11 cellular contexts compared by ENCODE assay signal in genomic region chr11:63745304-63746170, GRCh38. TPM values are rescaled to one million over a fixed set of nuclear protein-coding genes. Genes with fewer than 3 reads are reported as not detected.
DNase-seq lines count a peak whose midpoint lies in the region; ATAC-seq and TF ChIP-seq lines count a peak whose summit lies in the region.
"Had no signal": no experiment of that assay in that cellular context is flagged by ENCODE, and none has a peak within 500 bp of the region (broad histone marks: within the 10 kb centered on the region; RNA-seq: fewer than 3 reads in every experiment).

No MANE protein-coding gene starts in this region.

- H3K27me3 ChIP-seq in BJ (ENCODE audit: control insufficient read depth, insufficient read depth, low read length) (no peaks in the 10 kb centered on the region), mesenchymal stem cell (ENCODE audit: control insufficient read depth in 1 of 2, insufficient read depth in 1 of 2, low read length in 2 of 2) (no peaks in the 10 kb centered on the region)

- no peak for DNase-seq in BJ (ENCODE audit: low read depth)
- DNase-seq in astrocyte of the hippocampus (ENCODE audit: low read depth, low spot score) = peak; percentile 11
- DNase-seq in mesenchymal stem cell = peak; percentile 22
- DNase-seq in central memory CD4-positive, alpha-beta T cell = no peak
- DNase-seq in activated naive CD4-positive, alpha-beta T cell treated with anti-CD3 and anti-CD28 coated beads, Interleukin-2, amount 10 ng/mL, durations not matched to agents 7 days and 5 days = no peak
- DNase-seq: NCI-H524, right cardiac atrium, T1000 had no signal

- H2AFZ ChIP-seq in mesenchymal stem cell (ENCODE audit: low read depth, low read length) = no peak overlapping the region

- TF ChIP-seq CTCF in BJ (IDR thresholded peaks at IDR 0.05; ENCODE audit: insufficient read depth, low read depth, low read length) (peak; percentile 20; the same call in 1 of the 2 replicates), LNCAP (IDR thresholded peaks at IDR 0.05) (peak; percentile 37; the same call in 1 of the 2 replicates)

- no peak for ATAC-seq in HG03135 (IDR thresholded peaks at IDR 0.05; ENCODE audit: unreplicated experiment)
- no peak for ATAC-seq in HG03565 (IDR thresholded peaks at IDR 0.05; ENCODE audit: unreplicated experiment)
- ATAC-seq: right cardiac atrium had no signal

- H3K27me3 Mint-ChIP-seq in activated naive CD4-positive, alpha-beta T cell treated with anti-CD3 and anti-CD28 coated beads, Interleukin-2, amount 10 ng/mL, durations not matched to agents 7 days and 5 days = no peaks in the 10 kb centered on the region

- no peak overlapping the region for H2BK120ac ChIP-seq in mesenchymal stem cell (ENCODE audit: low read depth, low read length)

- H3K4me3 ChIP-seq in BJ (ENCODE audit: low read depth, low read length) (no peak overlapping the region), mesenchymal stem cell (ENCODE audit: insufficient read depth in 1 of 2, low read depth in 1 of 2, low read length in 2 of 2) (no peak overlapping the region)

- H4K8ac ChIP-seq in mesenchymal stem cell (ENCODE audit: low read length) = no peak overlapping the region

- peaks cover 3% of the 10 kb centered on the region for H3K36me3 ChIP-seq in BJ (ENCODE audit: control insufficient read depth, insufficient read depth, low read length)
- H3K36me3 ChIP-seq in mesenchymal stem cell (ENCODE audit: control insufficient read depth in 1 of 2, insufficient read depth in 2 of 2, low read depth in 1 of 2, low read length in 2 of 2) = peaks cover 11 to 16% of the 10 kb centered on the region in 2 experiments

- H3K36me3 Mint-ChIP-seq in activated naive CD4-positive, alpha-beta T cell treated with anti-CD3 and anti-CD28 coated beads, Interleukin-2, amount 10 ng/mL, durations not matched to agents 7 days and 5 days = peaks cover 2% of the 10 kb centered on the region

- no peaks in the 10 kb centered on the region for H3K9me3 Mint-ChIP-seq in activated naive CD4-positive, alpha-beta T cell treated with anti-CD3 and anti-CD28 coated beads, Interleukin-2, amount 10 ng/mL, durations not matched to agents 7 days and 5 days

- POLR2A ChIA-PET in BJ (lab: Charles Lee) = no interaction called here

- H3K23ac ChIP-seq in mesenchymal stem cell (ENCODE audit: low read length in 2 of 2) = no peak overlapping the region

- no peak overlapping the region for H3K18ac ChIP-seq in mesenchymal stem cell (ENCODE audit: low read depth in 1 of 2, low read length in 2 of 2)

- H4K91ac ChIP-seq in mesenchymal stem cell (ENCODE audit: low read length) = no peak overlapping the region

- H2BK5ac ChIP-seq in mesenchymal stem cell (ENCODE audit: low read depth, low read length, poor library complexity, severe bottlenecking) = no peak overlapping the region

- H3K4me2 ChIP-seq in mesenchymal stem cell (ENCODE audit: low read length, poor library complexity, severe bottlenecking) = no peak overlapping the region

- 91% methylated on average over 12 of the region's 13 CpGs for WGBS in mesenchymal stem cell

- no peak overlapping the region for H3K27ac ChIP-seq in mesenchymal stem cell (ENCODE audit: low read length, poor library complexity, severe bottlenecking)

- no peak overlapping the region for H2AK5ac ChIP-seq in mesenchymal stem cell (ENCODE audit: low read length, severe bottlenecking)

- CTCF ChIA-PET in BJ (lab: Yijun Ruan, JAX) = interaction anchor here (0.6 to 1.7 kb wide), 5 partner anchors 11 to 76 kb away, joined by 3 to 4 read pairs (median 3); no protein-coding TSS in a partner anchor
- CTCF ChIA-PET in activated naive CD4-positive, alpha-beta T cell treated with anti-CD3 and anti-CD28 coated beads, Interleukin-2, amount 10 ng/mL, durations not matched to agents 7 days and 5 days (lab: Charles Lee) = interaction anchor here (0.9 to 1.4 kb wide), 3 partner anchors 106 to 266 kb away, joined by 3 read pairs; no protein-coding TSS in a partner anchor

- H3K9ac ChIP-seq in mesenchymal stem cell (ENCODE audit: low read length) = no peak overlapping the region

- H3K79me1 ChIP-seq in mesenchymal stem cell (replicated peaks; ENCODE audit: low read length, poor library complexity, severe bottlenecking) = peaks cover 27% of the 10 kb centered on the region

- no peak overlapping the region for H3K14ac ChIP-seq in mesenchymal stem cell (ENCODE audit: low read length in 2 of 2)

- no peak overlapping the region for H3K4ac ChIP-seq in mesenchymal stem cell (ENCODE audit: low read depth in 1 of 2, low read length in 2 of 2)

- no peaks in the 10 kb centered on the region for H3K9me3 ChIP-seq in mesenchymal stem cell (ENCODE audit: control insufficient read depth, low read length)

- no peaks in the 10 kb centered on the region for H3K4me1 ChIP-seq in mesenchymal stem cell (ENCODE audit: control insufficient read depth, insufficient read depth, low read depth, low read length)

- H3K4me3 Mint-ChIP-seq in activated naive CD4-positive, alpha-beta T cell treated with anti-CD3 and anti-CD28 coated beads, Interleukin-2, amount 10 ng/mL, durations not matched to agents 7 days and 5 days = no peak overlapping the region

- no peaks in the 10 kb centered on the region for H3K4me1 Mint-ChIP-seq in activated naive CD4-positive, alpha-beta T cell treated with anti-CD3 and anti-CD28 coated beads, Interleukin-2, amount 10 ng/mL, durations not matched to agents 7 days and 5 days

- H2BK15ac ChIP-seq in mesenchymal stem cell (ENCODE audit: low read depth, poor library complexity, severe bottlenecking) = no peak overlapping the region

- no peak overlapping the region for H2BK12ac ChIP-seq in mesenchymal stem cell (ENCODE audit: low read length in 2 of 2)

- H3K27ac Mint-ChIP-seq in activated naive CD4-positive, alpha-beta T cell treated with anti-CD3 and anti-CD28 coated beads, Interleukin-2, amount 10 ng/mL, durations not matched to agents 7 days and 5 days = no peak overlapping the region

RNA-seq across cellular contexts. Expression of gene ZFTA, which starts 23.0 kb away (rescaled TPM):
- polyA plus RNA-seq in BJ (2011; rRNA removed) = 4.7 and 5.8 TPM in 2 replicates
- 4.2 TPM in 2 replicates for polyA minus RNA-seq in BJ (2011; rRNA and poly(A)+ RNA removed)
- polyA plus RNA-seq in mesenchymal stem cell (2013, experiment 1 of 2) = 15.0 TPM
- 15.0 TPM for polyA plus RNA-seq in mesenchymal stem cell (2013, experiment 2 of 2)

Comparison
In these comparisons a context has a peak if more than half of its experiments do, and no peak if none do; other contexts are left out.
1. DNase-seq: peak in astrocyte of the hippocampus (single experiment) and mesenchymal stem cell (single experiment); none in BJ (single experiment), central memory CD4-positive, alpha-beta T cell (single experiment) and activated naive CD4-positive, alpha-beta T cell treated with anti-CD3 and anti-CD28 coated beads, Interleukin-2, amount 10 ng/mL, durations not matched to agents 7 days and 5 days (single experiment).